1 cellular context compared by ENCODE assay signal in the genomic region with DNA sequence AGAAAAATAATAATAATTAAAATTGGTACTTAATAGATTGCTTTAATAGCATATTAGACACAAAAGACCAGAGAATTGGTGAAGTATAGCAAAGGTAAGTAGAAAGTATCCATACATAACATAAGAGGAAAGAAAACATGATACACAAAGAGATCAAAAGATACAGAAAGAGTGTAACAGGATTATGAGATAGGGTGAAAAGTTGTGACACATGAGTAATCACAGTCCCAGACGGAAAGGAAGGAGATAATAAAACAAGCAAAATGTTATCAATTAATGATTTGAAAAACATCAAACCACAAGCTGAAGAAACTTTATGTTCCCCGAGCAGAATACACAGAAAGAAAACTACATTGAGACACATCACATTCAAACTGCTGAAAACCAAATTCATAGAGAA.
TF ChIP-seq lines count a peak whose summit lies in the region.

No MANE protein-coding gene starts in this region.

TF ChIP-seq in H1, 55 proteins besides CTCF, POLR2A, EP300 and RAD21:
- TF ChIP-seq TEAD4 (IDR thresholded peaks at IDR 0.05; ENCODE audit: low read depth, low read length) (no peak), SIX5 (IDR thresholded peaks at IDR 0.05; ENCODE audit: low read depth, low read length) (no peak), SAP30 (IDR thresholded peaks at IDR 0.05; ENCODE audit: insufficient read depth, insufficient replicate concordance, low read length) (no peak), CTBP2 (IDR thresholded peaks at IDR 0.05; ENCODE audit: borderline replicate concordance, insufficient read depth, insufficient read length, low read length) (no peak), USF2 (IDR thresholded peaks at IDR 0.05; ENCODE audit: low read length) (no peak), PHF8 (conservative IDR thresholded peaks at IDR 0.05; ENCODE audit: low read depth, low read length) (no peak), CBX8 (IDR thresholded peaks at IDR 0.05; ENCODE audit: borderline replicate concordance, low read depth, low read length) (no peak), SP4 (IDR thresholded peaks at IDR 0.05; ENCODE audit: low read length) (no peak), EGR1 (IDR thresholded peaks at IDR 0.05; ENCODE audit: borderline replicate concordance, low read depth, low read length) (no peak)
- TF ChIP-seq, protein P1, sequence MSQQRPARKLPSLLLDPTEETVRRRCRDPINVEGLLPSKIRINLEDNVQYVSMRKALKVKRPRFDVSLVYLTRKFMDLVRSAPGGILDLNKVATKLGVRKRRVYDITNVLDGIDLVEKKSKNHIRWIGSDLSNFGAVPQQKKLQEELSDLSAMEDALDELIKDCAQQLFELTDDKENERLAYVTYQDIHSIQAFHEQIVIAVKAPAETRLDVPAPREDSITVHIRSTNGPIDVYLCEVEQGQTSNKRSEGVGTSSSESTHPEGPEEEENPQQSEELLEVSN (IDR thresholded peaks at IDR 0.05) = no peak
